11 cellular contexts compared by ENCODE assay signal in genomic region chr5:124658867-124659557, GRCh38.
DNase-seq lines count a peak whose midpoint lies in the region; ATAC-seq, FAIRE-seq and TF ChIP-seq lines count a peak whose summit lies in the region.
"Had no signal": no experiment of that assay in that cellular context is flagged by ENCODE, and none has a peak within 500 bp of the region (broad histone marks: within the 10 kb centered on the region; RNA-seq: fewer than 3 reads in every experiment).

No MANE protein-coding gene starts in this region.

- H3K9me3 Mint-ChIP-seq in chondrocyte (ENCODE audit: low read depth) (no peaks in the 10 kb centered on the region), neural progenitor cell (no peaks in the 10 kb centered on the region), HFFc6 (no peaks in the 10 kb centered on the region)

- peak; percentile 33 for FAIRE-seq in GM18507 (lab: Jason Lieb, UNC)

- ATAC-seq in GM19467 (IDR thresholded peaks at IDR 0.05; ENCODE audit: unreplicated experiment) (no peak), HG03354 (IDR thresholded peaks at IDR 0.05; ENCODE audit: poor library complexity, severe bottlenecking, unreplicated experiment) (no peak), HG02970 (IDR thresholded peaks at IDR 0.05; ENCODE audit: low FRiP score, unreplicated experiment) (no peak)

- DNase-seq in GM18507 (ENCODE audit: extremely low spot score, insufficient read length, low read depth) (no peak), NOMO-1 treated with dmso at 0.1 percent for 144 hours (lab: John Stamatoyannopoulos, UW; ENCODE audit: unreplicated experiment) (peak; percentile 90), chondrocyte (ENCODE audit: low spot score) (no peak), neural progenitor cell (ENCODE audit: low spot score) (no peak), HFFc6 (no peak)
- DNase-seq: activated T-cell treated with anti-CD3 and anti-CD28 coated beads, Interleukin-2, amount 50 U/mL, for 48 hours; Calu3 had no signal

- H3K9ac ChIP-seq in neural progenitor cell = no peak overlapping the region
- H3K9ac ChIP-seq: KMS-11 had no signal

- H3K36me3 ChIP-seq in neural progenitor cell = no peaks in the 10 kb centered on the region

- H3K36me3 Mint-ChIP-seq in chondrocyte (ENCODE audit: low read depth) (no peaks in the 10 kb centered on the region), neural progenitor cell (peaks cover 3% of the 10 kb centered on the region), HFFc6 (ENCODE audit: low read depth) (no peaks in the 10 kb centered on the region)

- H3K27ac Mint-ChIP-seq in chondrocyte (ENCODE audit: unreplicated experiment) (peak overlapping the region; percentile 73), neural progenitor cell (peak overlapping the region; percentile 30), HFFc6 (no peak overlapping the region)

- TF ChIP-seq CTCF in chondrocyte (IDR thresholded peaks at IDR 0.05) = no peak
- no peak for TF ChIP-seq CTCF in neural progenitor cell (IDR thresholded peaks at IDR 0.05)
- TF ChIP-seq CTCF in HFFc6 (IDR thresholded peaks at IDR 0.05) = no peak

- peaks cover 85% of the 10 kb centered on the region for H3K4me1 ChIP-seq in neural progenitor cell

- H3K27ac ChIP-seq in neural progenitor cell = peak overlapping the region; percentile 65
- H3K27ac ChIP-seq: KMS-11 had no signal

- H3K4me3 Mint-ChIP-seq in chondrocyte (ENCODE audit: unreplicated experiment) = no peak overlapping the region
- H3K4me3 Mint-ChIP-seq in neural progenitor cell = peak overlapping the region; percentile 22
- no peak overlapping the region for H3K4me3 Mint-ChIP-seq in HFFc6

- peak overlapping the region; percentile 75 for H3K4me2 ChIP-seq in neural progenitor cell
- H3K4me2 ChIP-seq: KMS-11 had no signal

- H3K27me3 Mint-ChIP-seq in chondrocyte (ENCODE audit: low read depth) (no peaks in the 10 kb centered on the region), neural progenitor cell (ENCODE audit: insufficient read depth, low read depth) (peaks cover 3% of the 10 kb centered on the region), HFFc6 (ENCODE audit: insufficient read depth) (no peaks in the 10 kb centered on the region)

- H3K9me3 ChIP-seq in neural progenitor cell (ENCODE audit: low read depth) = no peaks in the 10 kb centered on the region

- peaks cover 99% of the 10 kb centered on the region for H3K79me2 ChIP-seq in neural progenitor cell (ENCODE audit: low read depth)

- H2AFZ ChIP-seq in neural progenitor cell (replicated peaks) = no peak overlapping the region

- peak overlapping the region; percentile 1 for H3K4me3 ChIP-seq in neural progenitor cell

- no peaks in the 10 kb centered on the region for H3K27me3 ChIP-seq in neural progenitor cell

- H4K20me1 ChIP-seq in neural progenitor cell (ENCODE audit: low read depth) = peaks cover 98% of the 10 kb centered on the region

- H3F3A ChIP-seq in neural progenitor cell (ENCODE audit: low read depth) = peaks cover 69% of the 10 kb centered on the region

- H3K4me1 Mint-ChIP-seq in chondrocyte (ENCODE audit: low read depth) (peaks cover 50% of the 10 kb centered on the region), neural progenitor cell (peaks cover 66% of the 10 kb centered on the region), HFFc6 (ENCODE audit: low read depth) (peaks cover 55% of the 10 kb centered on the region)
